Comparison of ENCODE assay signal across 1 cellular context in the genomic region with DNA sequence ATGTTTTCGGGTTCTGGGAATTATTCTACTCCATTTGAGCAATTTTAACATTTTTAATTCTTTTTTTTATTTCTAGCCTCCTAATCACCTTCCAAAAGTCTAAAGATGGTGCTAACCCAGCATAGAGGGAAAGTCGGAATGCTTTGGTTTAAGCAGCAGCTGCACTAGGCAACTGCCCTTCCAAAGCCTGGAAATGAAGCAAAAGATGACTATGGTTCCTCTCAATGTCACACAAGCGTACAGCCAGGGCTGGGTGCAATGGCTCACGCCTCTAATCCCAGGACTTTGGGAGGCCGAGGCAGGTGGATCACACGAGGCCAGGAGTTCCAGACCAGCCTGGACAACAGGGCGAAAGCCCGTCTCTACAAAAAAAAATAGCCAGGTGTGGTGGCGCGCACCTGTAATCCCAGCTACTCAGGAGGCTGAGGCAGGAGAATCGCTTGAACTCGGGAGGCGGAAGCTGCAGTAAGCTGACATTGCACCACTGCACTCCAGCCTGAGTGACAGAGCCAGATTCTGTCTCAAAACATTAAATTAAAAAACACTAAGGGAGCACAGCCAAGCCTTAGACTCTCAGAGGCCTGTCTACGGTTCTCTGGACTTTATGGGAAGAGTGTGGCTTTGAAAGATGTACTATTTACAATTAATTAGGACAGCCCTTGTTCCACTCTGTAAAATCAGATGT.
TF ChIP-seq lines count a peak whose summit lies in the region.

No MANE protein-coding gene starts in this region.

TF ChIP-seq in GM12878, 131 proteins besides CTCF, POLR2A, EP300 and RAD21 (continued from another document):
- TF ChIP-seq, protein P1, sequence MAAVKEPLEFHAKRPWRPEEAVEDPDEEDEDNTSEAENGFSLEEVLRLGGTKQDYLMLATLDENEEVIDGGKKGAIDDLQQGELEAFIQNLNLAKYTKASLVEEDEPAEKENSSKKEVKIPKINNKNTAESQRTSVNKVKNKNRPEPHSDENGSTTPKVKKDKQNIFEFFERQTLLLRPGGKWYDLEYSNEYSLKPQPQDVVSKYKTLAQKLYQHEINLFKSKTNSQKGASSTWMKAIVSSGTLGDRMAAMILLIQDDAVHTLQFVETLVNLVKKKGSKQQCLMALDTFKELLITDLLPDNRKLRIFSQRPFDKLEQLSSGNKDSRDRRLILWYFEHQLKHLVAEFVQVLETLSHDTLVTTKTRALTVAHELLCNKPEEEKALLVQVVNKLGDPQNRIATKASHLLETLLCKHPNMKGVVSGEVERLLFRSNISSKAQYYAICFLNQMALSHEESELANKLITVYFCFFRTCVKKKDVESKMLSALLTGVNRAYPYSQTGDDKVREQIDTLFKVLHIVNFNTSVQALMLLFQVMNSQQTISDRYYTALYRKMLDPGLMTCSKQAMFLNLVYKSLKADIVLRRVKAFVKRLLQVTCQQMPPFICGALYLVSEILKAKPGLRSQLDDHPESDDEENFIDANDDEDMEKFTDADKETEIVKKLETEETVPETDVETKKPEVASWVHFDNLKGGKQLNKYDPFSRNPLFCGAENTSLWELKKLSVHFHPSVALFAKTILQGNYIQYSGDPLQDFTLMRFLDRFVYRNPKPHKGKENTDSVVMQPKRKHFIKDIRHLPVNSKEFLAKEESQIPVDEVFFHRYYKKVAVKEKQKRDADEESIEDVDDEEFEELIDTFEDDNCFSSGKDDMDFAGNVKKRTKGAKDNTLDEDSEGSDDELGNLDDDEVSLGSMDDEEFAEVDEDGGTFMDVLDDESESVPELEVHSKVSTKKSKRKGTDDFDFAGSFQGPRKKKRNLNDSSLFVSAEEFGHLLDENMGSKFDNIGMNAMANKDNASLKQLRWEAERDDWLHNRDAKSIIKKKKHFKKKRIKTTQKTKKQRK (IDR thresholded peaks at IDR 0.05; ENCODE audit: low read depth, low read length): no peak
- TF ChIP-seq CBX5 (IDR thresholded peaks at IDR 0.05; ENCODE audit: low read depth) (no peak), CHD1 (IDR thresholded peaks at IDR 0.05; ENCODE audit: low read depth, low read length) (no peak)
